Comparison of ENCODE assay signal across 1 cellular context in the genomic region with DNA sequence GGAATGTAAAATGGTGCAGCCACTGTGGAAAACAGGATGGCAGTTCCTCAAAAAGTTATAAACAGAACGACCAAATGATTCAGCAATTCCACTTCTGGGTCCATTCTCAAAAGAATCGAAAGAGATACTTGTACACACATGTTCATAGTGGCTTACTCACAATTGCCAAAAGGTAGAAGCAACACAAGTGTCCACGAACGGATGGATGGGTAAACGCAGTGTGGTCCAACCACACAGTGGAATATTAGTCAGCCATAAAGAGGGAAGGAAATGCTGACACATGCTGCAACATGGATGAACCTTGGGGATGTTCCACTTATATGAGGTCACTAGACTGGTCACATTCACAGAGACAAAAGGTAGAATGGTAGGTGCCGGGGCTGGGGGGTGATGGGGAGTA.
TF ChIP-seq lines count a peak whose summit lies in the region.

No MANE protein-coding gene starts in this region.

TF ChIP-seq in WTC11, 78 proteins besides CTCF, POLR2A, EP300 and RAD21 (continued from another document):
- TF ChIP-seq, protein P1, sequence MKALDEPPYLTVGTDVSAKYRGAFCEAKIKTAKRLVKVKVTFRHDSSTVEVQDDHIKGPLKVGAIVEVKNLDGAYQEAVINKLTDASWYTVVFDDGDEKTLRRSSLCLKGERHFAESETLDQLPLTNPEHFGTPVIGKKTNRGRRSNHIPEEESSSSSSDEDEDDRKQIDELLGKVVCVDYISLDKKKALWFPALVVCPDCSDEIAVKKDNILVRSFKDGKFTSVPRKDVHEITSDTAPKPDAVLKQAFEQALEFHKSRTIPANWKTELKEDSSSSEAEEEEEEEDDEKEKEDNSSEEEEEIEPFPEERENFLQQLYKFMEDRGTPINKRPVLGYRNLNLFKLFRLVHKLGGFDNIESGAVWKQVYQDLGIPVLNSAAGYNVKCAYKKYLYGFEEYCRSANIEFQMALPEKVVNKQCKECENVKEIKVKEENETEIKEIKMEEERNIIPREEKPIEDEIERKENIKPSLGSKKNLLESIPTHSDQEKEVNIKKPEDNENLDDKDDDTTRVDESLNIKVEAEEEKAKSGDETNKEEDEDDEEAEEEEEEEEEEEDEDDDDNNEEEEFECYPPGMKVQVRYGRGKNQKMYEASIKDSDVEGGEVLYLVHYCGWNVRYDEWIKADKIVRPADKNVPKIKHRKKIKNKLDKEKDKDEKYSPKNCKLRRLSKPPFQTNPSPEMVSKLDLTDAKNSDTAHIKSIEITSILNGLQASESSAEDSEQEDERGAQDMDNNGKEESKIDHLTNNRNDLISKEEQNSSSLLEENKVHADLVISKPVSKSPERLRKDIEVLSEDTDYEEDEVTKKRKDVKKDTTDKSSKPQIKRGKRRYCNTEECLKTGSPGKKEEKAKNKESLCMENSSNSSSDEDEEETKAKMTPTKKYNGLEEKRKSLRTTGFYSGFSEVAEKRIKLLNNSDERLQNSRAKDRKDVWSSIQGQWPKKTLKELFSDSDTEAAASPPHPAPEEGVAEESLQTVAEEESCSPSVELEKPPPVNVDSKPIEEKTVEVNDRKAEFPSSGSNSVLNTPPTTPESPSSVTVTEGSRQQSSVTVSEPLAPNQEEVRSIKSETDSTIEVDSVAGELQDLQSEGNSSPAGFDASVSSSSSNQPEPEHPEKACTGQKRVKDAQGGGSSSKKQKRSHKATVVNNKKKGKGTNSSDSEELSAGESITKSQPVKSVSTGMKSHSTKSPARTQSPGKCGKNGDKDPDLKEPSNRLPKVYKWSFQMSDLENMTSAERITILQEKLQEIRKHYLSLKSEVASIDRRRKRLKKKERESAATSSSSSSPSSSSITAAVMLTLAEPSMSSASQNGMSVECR (CRISPR knock-in tag; IDR thresholded peaks at IDR 0.05; ENCODE audit: borderline replicate concordance): no peak
- no peak for TF ChIP-seq TEAD4 (CRISPR knock-in tag; IDR thresholded peaks at IDR 0.05)
- TF ChIP-seq, protein P2, sequence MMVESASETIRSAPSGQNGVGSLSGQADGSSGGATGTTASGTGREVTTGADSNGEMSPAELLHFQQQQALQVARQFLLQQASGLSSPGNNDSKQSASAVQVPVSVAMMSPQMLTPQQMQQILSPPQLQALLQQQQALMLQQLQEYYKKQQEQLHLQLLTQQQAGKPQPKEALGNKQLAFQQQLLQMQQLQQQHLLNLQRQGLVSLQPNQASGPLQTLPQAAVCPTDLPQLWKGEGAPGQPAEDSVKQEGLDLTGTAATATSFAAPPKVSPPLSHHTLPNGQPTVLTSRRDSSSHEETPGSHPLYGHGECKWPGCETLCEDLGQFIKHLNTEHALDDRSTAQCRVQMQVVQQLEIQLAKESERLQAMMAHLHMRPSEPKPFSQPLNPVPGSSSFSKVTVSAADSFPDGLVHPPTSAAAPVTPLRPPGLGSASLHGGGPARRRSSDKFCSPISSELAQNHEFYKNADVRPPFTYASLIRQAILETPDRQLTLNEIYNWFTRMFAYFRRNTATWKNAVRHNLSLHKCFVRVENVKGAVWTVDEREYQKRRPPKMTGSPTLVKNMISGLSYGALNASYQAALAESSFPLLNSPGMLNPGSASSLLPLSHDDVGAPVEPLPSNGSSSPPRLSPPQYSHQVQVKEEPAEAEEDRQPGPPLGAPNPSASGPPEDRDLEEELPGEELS (CRISPR knock-in tag; IDR thresholded peaks at IDR 0.05): no peak
